ENCODE assay signal across 3 cellular contexts in the genomic region with DNA sequence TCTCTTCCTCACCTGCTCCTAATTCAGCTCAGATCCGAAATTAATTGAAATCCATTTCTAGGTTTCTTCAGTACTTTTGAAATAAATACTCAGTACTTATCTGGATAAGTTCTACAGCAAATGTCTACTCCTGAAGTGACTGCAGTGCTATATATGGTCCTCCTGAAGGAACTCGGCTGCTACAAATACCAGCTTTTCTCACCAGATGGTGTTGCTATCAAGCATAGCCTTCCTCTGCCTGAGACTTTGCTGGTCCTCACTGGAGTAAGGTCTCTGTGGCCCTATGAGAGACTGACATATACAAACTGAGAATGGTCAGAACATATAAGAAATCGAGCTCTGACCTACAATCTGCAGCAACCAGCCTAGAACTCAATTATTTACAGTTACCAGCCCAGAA.
TF ChIP-seq lines count a peak whose summit lies in the region.

No MANE protein-coding gene starts in this region.

TF ChIP-seq in SK-N-SH, 30 proteins besides CTCF, POLR2A, EP300 and RAD21:
- TF ChIP-seq NRF1 (IDR thresholded peaks at IDR 0.05; ENCODE audit: low read depth, low read length), result no peak
- TF ChIP-seq POLR2AphosphoS5 (IDR thresholded peaks at IDR 0.05; ENCODE audit: low read depth, low read length), result no peak
- no peak for TF ChIP-seq SMC3 (IDR thresholded peaks at IDR 0.05; ENCODE audit: low read depth, low read length)
- TF ChIP-seq, protein P1, sequence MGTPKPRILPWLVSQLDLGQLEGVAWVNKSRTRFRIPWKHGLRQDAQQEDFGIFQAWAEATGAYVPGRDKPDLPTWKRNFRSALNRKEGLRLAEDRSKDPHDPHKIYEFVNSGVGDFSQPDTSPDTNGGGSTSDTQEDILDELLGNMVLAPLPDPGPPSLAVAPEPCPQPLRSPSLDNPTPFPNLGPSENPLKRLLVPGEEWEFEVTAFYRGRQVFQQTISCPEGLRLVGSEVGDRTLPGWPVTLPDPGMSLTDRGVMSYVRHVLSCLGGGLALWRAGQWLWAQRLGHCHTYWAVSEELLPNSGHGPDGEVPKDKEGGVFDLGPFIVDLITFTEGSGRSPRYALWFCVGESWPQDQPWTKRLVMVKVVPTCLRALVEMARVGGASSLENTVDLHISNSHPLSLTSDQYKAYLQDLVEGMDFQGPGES (IDR thresholded peaks at IDR 0.05; ENCODE audit: low read depth, low read length), result no peak
- no peak for TF ChIP-seq FOXJ3 (CRISPR knock-in tag; IDR thresholded peaks at IDR 0.05)
- no peak for TF ChIP-seq NFIC (IDR thresholded peaks at IDR 0.05; ENCODE audit: borderline replicate concordance)
- no peak for TF ChIP-seq ELF1 (IDR thresholded peaks at IDR 0.05)
- TF ChIP-seq MEF2A (IDR thresholded peaks at IDR 0.05; ENCODE audit: borderline replicate concordance, low read depth), result no peak
- no peak for TF ChIP-seq RXRA (IDR thresholded peaks at IDR 0.05; ENCODE audit: borderline replicate concordance, low read depth)
- no peak for TF ChIP-seq SIN3A (IDR thresholded peaks at IDR 0.05; ENCODE audit: borderline replicate concordance, low read depth, low read length)
- no peak for TF ChIP-seq TEAD4 (IDR thresholded peaks at IDR 0.05; ENCODE audit: borderline replicate concordance, insufficient read depth)
- no peak for TF ChIP-seq CHD2 (IDR thresholded peaks at IDR 0.05; ENCODE audit: low read length, partially characterized antibody)
- TF ChIP-seq, protein P2, sequence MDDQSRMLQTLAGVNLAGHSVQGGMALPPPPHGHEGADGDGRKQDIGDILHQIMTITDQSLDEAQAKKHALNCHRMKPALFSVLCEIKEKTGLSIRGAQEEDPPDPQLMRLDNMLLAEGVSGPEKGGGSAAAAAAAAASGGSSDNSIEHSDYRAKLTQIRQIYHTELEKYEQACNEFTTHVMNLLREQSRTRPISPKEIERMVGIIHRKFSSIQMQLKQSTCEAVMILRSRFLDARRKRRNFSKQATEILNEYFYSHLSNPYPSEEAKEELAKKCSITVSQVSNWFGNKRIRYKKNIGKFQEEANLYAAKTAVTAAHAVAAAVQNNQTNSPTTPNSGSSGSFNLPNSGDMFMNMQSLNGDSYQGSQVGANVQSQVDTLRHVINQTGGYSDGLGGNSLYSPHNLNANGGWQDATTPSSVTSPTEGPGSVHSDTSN (IDR thresholded peaks at IDR 0.05), result no peak
- TF ChIP-seq RFX5 (IDR thresholded peaks at IDR 0.05; ENCODE audit: low read length), result no peak
- TF ChIP-seq TCF12 (IDR thresholded peaks at IDR 0.05), result no peak
- TF ChIP-seq MXI1 (IDR thresholded peaks at IDR 0.05; ENCODE audit: low read depth, low read length), result no peak

TF ChIP-seq in SK-N-SH treated with all-trans-retinoic acid at 6 μM for 48 hours, 23 proteins besides CTCF, POLR2A, EP300 and RAD21 (continues in another document):
- no peak for TF ChIP-seq TCF4 (CRISPR knock-in tag; IDR thresholded peaks at IDR 0.05; ENCODE audit: borderline replicate concordance)
- TF ChIP-seq SNAI2 (CRISPR knock-in tag; IDR thresholded peaks at IDR 0.05), result no peak
- TF ChIP-seq OSR1 (CRISPR knock-in tag; IDR thresholded peaks at IDR 0.05), result no peak
- TF ChIP-seq GLIS3 (CRISPR knock-in tag; IDR thresholded peaks at IDR 0.05), result no peak
- no peak for TF ChIP-seq BACH2 (CRISPR knock-in tag; IDR thresholded peaks at IDR 0.05; ENCODE audit: borderline replicate concordance)
- no peak for TF ChIP-seq TOX (CRISPR knock-in tag; IDR thresholded peaks at IDR 0.05; ENCODE audit: borderline replicate concordance)
- no peak for TF ChIP-seq PPARA (CRISPR knock-in tag; IDR thresholded peaks at IDR 0.05; ENCODE audit: borderline replicate concordance)
- TF ChIP-seq ZNF565 (CRISPR knock-in tag; conservative IDR thresholded peaks at IDR 0.05; ENCODE audit: low read depth), result no peak
- no peak for TF ChIP-seq RARB (CRISPR knock-in tag; IDR thresholded peaks at IDR 0.05)
- TF ChIP-seq ISL1 (CRISPR knock-in tag; IDR thresholded peaks at IDR 0.05), result no peak
- TF ChIP-seq, protein P3, sequence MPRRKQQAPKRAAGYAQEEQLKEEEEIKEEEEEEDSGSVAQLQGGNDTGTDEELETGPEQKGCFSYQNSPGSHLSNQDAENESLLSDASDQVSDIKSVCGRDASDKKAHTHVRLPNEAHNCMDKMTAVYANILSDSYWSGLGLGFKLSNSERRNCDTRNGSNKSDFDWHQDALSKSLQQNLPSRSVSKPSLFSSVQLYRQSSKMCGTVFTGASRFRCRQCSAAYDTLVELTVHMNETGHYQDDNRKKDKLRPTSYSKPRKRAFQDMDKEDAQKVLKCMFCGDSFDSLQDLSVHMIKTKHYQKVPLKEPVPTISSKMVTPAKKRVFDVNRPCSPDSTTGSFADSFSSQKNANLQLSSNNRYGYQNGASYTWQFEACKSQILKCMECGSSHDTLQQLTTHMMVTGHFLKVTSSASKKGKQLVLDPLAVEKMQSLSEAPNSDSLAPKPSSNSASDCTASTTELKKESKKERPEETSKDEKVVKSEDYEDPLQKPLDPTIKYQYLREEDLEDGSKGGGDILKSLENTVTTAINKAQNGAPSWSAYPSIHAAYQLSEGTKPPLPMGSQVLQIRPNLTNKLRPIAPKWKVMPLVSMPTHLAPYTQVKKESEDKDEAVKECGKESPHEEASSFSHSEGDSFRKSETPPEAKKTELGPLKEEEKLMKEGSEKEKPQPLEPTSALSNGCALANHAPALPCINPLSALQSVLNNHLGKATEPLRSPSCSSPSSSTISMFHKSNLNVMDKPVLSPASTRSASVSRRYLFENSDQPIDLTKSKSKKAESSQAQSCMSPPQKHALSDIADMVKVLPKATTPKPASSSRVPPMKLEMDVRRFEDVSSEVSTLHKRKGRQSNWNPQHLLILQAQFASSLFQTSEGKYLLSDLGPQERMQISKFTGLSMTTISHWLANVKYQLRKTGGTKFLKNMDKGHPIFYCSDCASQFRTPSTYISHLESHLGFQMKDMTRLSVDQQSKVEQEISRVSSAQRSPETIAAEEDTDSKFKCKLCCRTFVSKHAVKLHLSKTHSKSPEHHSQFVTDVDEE (CRISPR knock-in tag; IDR thresholded peaks at IDR 0.05), result no peak
- TF ChIP-seq ZNF70 (CRISPR knock-in tag; IDR thresholded peaks at IDR 0.05), result no peak
- no peak for TF ChIP-seq ZFP30 (CRISPR knock-in tag; IDR thresholded peaks at IDR 0.05)
- no peak for TF ChIP-seq ARNTL (CRISPR knock-in tag; IDR thresholded peaks at IDR 0.05; ENCODE audit: borderline replicate concordance, low read depth)
- TF ChIP-seq, protein P4, sequence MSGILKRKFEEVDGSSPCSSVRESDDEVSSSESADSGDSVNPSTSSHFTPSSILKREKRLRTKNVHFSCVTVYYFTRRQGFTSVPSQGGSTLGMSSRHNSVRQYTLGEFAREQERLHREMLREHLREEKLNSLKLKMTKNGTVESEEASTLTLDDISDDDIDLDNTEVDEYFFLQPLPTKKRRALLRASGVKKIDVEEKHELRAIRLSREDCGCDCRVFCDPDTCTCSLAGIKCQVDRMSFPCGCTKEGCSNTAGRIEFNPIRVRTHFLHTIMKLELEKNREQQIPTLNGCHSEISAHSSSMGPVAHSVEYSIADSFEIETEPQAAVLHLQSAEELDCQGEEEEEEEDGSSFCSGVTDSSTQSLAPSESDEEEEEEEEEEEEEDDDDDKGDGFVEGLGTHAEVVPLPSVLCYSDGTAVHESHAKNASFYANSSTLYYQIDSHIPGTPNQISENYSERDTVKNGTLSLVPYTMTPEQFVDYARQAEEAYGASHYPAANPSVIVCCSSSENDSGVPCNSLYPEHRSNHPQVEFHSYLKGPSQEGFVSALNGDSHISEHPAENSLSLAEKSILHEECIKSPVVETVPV (CRISPR knock-in tag; IDR thresholded peaks at IDR 0.05), result no peak
- TF ChIP-seq, protein P5, sequence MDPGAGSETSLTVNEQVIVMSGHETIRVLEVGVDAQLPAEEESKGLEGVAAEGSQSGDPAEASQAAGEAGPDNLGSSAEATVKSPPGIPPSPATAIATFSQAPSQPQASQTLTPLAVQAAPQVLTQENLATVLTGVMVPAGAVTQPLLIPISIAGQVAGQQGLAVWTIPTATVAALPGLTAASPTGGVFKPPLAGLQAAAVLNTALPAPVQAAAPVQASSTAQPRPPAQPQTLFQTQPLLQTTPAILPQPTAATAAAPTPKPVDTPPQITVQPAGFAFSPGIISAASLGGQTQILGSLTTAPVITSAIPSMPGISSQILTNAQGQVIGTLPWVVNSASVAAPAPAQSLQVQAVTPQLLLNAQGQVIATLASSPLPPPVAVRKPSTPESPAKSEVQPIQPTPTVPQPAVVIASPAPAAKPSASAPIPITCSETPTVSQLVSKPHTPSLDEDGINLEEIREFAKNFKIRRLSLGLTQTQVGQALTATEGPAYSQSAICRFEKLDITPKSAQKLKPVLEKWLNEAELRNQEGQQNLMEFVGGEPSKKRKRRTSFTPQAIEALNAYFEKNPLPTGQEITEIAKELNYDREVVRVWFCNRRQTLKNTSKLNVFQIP (CRISPR knock-in tag; IDR thresholded peaks at IDR 0.05; ENCODE audit: borderline replicate concordance, low read depth), result no peak
- TF ChIP-seq ZFP3 (CRISPR knock-in tag; IDR thresholded peaks at IDR 0.05), result no peak
- TF ChIP-seq ZNF8 (CRISPR knock-in tag; IDR thresholded peaks at IDR 0.05), result no peak
- no peak for TF ChIP-seq ESRRG (CRISPR knock-in tag; IDR thresholded peaks at IDR 0.05)

TF ChIP-seq in GM12878, 131 proteins besides CTCF, POLR2A, EP300 and RAD21:
- TF ChIP-seq SP1 (IDR thresholded peaks at IDR 0.05; ENCODE audit: low read depth, low read length), result no peak
- no peak for TF ChIP-seq SMAD1 (IDR thresholded peaks at IDR 0.05; ENCODE audit: low read depth, partially characterized antibody)
- TF ChIP-seq ETV6 (conservative IDR thresholded peaks at IDR 0.05 in 1 of 2, IDR thresholded peaks at IDR 0.05 in 1 of 2; ENCODE audit: borderline replicate concordance in 1 of 2, low read depth in 1 of 2), result no peak
- no peak for TF ChIP-seq CHD1 (IDR thresholded peaks at IDR 0.05; ENCODE audit: low read depth, low read length)
TF ChIP-seq in GM12878: peak in this region for 0.
